17 cellular contexts compared by ENCODE assay signal in genomic region chr18:58234359-58234741, GRCh38.
DNase-seq lines count a peak whose midpoint lies in the region; ATAC-seq, FAIRE-seq and TF ChIP-seq lines count a peak whose summit lies in the region.
"Had no signal": no experiment of that assay in that cellular context is flagged by ENCODE, and none has a peak within 500 bp of the region (broad histone marks: within the 10 kb centered on the region; RNA-seq: fewer than 3 reads in every experiment).

No MANE protein-coding gene starts in this region.

- no peaks in the 10 kb centered on the region for H3K9me3 Mint-ChIP-seq in Calu3 (ENCODE audit: low read depth, unreplicated experiment)
- H3K9me3 Mint-ChIP-seq: GM23338 had no signal

- H3K36me3 ChIP-seq in K562 (ENCODE audit: control insufficient read depth, insufficient read depth, low read length) (peaks cover 3% of the 10 kb centered on the region; the same call in 1 of the 3 replicates), HepG2 (replicated peaks in 1 of 2; ENCODE audit: control insufficient read depth in 1 of 2, insufficient read depth in 2 of 2, low read length in 2 of 2) (peaks cover 5% of the 10 kb centered on the region in 2 experiments; a peak in 2 of 5 replicates), subcutaneous abdominal adipose tissue (ENCODE audit: control insufficient read depth in 5 of 5, insufficient read depth in 5 of 5, low read length in 5 of 5) (no peaks in the 10 kb centered on the region)

- H3K27ac Mint-ChIP-seq in Calu3 (ENCODE audit: unreplicated experiment), result peak overlapping the region; percentile 23

- no peaks in the 10 kb centered on the region for H3K27me3 Mint-ChIP-seq in Calu3 (ENCODE audit: unreplicated experiment)

- H3K27me3 ChIP-seq in K562 (ENCODE audit: control insufficient read depth in 2 of 2, insufficient read depth in 2 of 2, low read length in 2 of 2), result no peaks in the 10 kb centered on the region
- H3K27me3 ChIP-seq in HepG2 (ENCODE audit: control insufficient read depth in 1 of 2, insufficient read depth in 2 of 2, low read length in 2 of 2), result no peaks in the 10 kb centered on the region
- H3K27me3 ChIP-seq in subcutaneous abdominal adipose tissue (ENCODE audit: control insufficient read depth in 5 of 5, insufficient read depth in 4 of 5, low read length in 5 of 5), result no peaks in the 10 kb centered on the region

- BruUV-seq in Calu3 (replicated peaks; lab: Mats Ljungman, UMichigan), result no TSS peak
- BruUV-seq in K562 (replicated peaks; lab: Mats Ljungman, UMichigan), result no TSS peak
- BruUV-seq in HepG2 (replicated peaks; lab: Mats Ljungman, UMichigan), result no TSS peak

- CTCF ChIA-PET in Calu3 (lab: Charles Lee), result interaction anchor here (0.6 to 0.7 kb wide), 2 partner anchors 47 to 80 kb away, joined by 3 read pairs; no protein-coding TSS in a partner anchor
- CTCF ChIA-PET in K562 (lab: Yijun Ruan, JAX; ENCODE audit: low intra/inter-chr PET ratio), result no interaction called here
- CTCF ChIA-PET in HepG2 (lab: Yijun Ruan, JAX; ENCODE audit: low intra/inter-chr PET ratio, low total read pairs), result no interaction called here

- H3K36me3 Mint-ChIP-seq in Calu3 (ENCODE audit: insufficient read depth, unreplicated experiment), result peaks cover 54% of the 10 kb centered on the region

- in situ Hi-C loops in K562 (cut with MboI), result no loop called here
- in situ Hi-C loops in HepG2 (cut with HindIII; ENCODE audit: extremely low pct_ligation_motif_present, low pct_unique_long_range_greater_than_20kb), result no loop called here

- H2AFZ ChIP-seq in K562 (ENCODE audit: low read depth, low read length) (no peak overlapping the region), HepG2 (ENCODE audit: low read length) (no peak overlapping the region)
- H2AFZ ChIP-seq: GM23338 had no signal

- H3K9me3 ChIP-seq in K562 (replicated peaks; ENCODE audit: control insufficient read depth, insufficient read depth, low read depth, low read length) (no peaks in the 10 kb centered on the region), HepG2 (ENCODE audit: low read length) (no peaks in the 10 kb centered on the region), subcutaneous abdominal adipose tissue (ENCODE audit: control insufficient read depth in 5 of 5, low read length in 5 of 5) (no peaks in the 10 kb centered on the region)

- TF ChIP-seq EP300 in K562 (IDR thresholded peaks at IDR 0.05; ENCODE audit: low read length), result no peak
- no peak for TF ChIP-seq EP300 in HepG2 (IDR thresholded peaks at IDR 0.05; ENCODE audit: low read depth in 2 of 2, low read length in 2 of 2)
- TF ChIP-seq EP300 in HepG2 (CRISPR knock-in tag; IDR thresholded peaks at IDR 0.05; ENCODE audit: borderline replicate concordance), result no peak

- TF ChIP-seq POLR2A in K562 (conservative IDR thresholded peaks at IDR 0.05) (no peak), HepG2 (IDR thresholded peaks at IDR 0.05; ENCODE audit: insufficient read depth in 1 of 2, low read depth in 2 of 2, low read length in 2 of 2) (no peak)

- intact Hi-C loops in Calu3 (cut with micrococcal nuclease; ENCODE audit: unreplicated experiment) (loop anchor here (5.0 kb wide), 1 partner anchor 38 kb away; no protein-coding TSS in a partner anchor), K562 (cut with micrococcal nuclease) (loop anchor here (5.0 kb wide), 1 partner anchor 97 kb away; no protein-coding TSS in a partner anchor), HepG2 (cut with micrococcal nuclease; ENCODE audit: unreplicated experiment) (no loop called here)

- H3K4me1 ChIP-seq in K562 (replicated peaks in 1 of 2; ENCODE audit: control insufficient read depth in 2 of 2, insufficient read depth in 2 of 2, low read length in 2 of 2) (no peaks in the 10 kb centered on the region), HepG2 (ENCODE audit: insufficient read depth, low read length) (peaks cover 63% of the 10 kb centered on the region), subcutaneous abdominal adipose tissue (ENCODE audit: control insufficient read depth in 5 of 5, insufficient read depth in 5 of 5, low read length in 5 of 5) (peaks cover 0 to 5% (median 2%) of the 10 kb centered on the region in 5 donors)

- POLR2A ChIA-PET in K562 (lab: Yijun Ruan, JAX), result interaction anchor here (0.7 to 1.3 kb wide), 2 partner anchors 10 to 13 kb away, joined by 3 to 4 read pairs; no protein-coding TSS in a partner anchor
- POLR2A ChIA-PET in HepG2 (lab: Yijun Ruan, JAX), result interaction anchor here (1.2 to 1.5 kb wide), 3 partner anchors 10 to 82 kb away, joined by 5 to 10 read pairs (median 5); no protein-coding TSS in a partner anchor

- FAIRE-seq in K562 (lab: Jason Lieb, UNC) (no peak), HepG2 (lab: Jason Lieb, UNC) (no peak)

- no peaks in the 10 kb centered on the region for H4K20me1 ChIP-seq in K562 (replicated peaks; ENCODE audit: control insufficient read depth, insufficient read depth, low read length)
- H4K20me1 ChIP-seq in HepG2 (ENCODE audit: insufficient read depth, low read length), result peaks cover 10% of the 10 kb centered on the region; the same call in 1 of the 2 replicates

- 21% methylated on average over 2 of the region's 2 CpGs for WGBS in K562 (ENCODE audit: insufficient coverage, low coverage, missing lambda C conversion rate)
- 40% methylated on average over 1 of the region's 2 CpGs for WGBS in HepG2 (ENCODE audit: low lambda C conversion rate)

- H3K27ac ChIP-seq in K562 (ENCODE audit: extremely low read depth, low read depth, low read length), result no peak overlapping the region
- H3K27ac ChIP-seq in HepG2 (ENCODE audit: extremely low read length, insufficient read depth, low read length), result peak overlapping the region; percentile 66
- H3K27ac ChIP-seq in subcutaneous abdominal adipose tissue (ENCODE audit: low read depth, low read length), result peak overlapping the region; percentile 51

- H3K4me3 Mint-ChIP-seq in Calu3 (ENCODE audit: low read depth, unreplicated experiment), result peak overlapping the region; percentile 18
- H3K4me3 Mint-ChIP-seq: GM23338 had no signal

- H3K4me2 ChIP-seq in K562 (ENCODE audit: insufficient read depth, low read length) (no peak overlapping the region), HepG2 (ENCODE audit: low read depth, low read length) (peak overlapping the region; percentile 57)
- H3K4me2 ChIP-seq: GM23338 had no signal

- peaks cover 68% of the 10 kb centered on the region for H3K4me1 Mint-ChIP-seq in Calu3 (ENCODE audit: low read depth, unreplicated experiment)

- no peak for DNase-seq in Calu3
- DNase-seq in K562 (ENCODE audit: extremely low read depth in 1 of 4, low spot score in 3 of 4), result no peak
- DNase-seq in HepG2 (ENCODE audit: low spot score), result no peak
- no peak for DNase-seq in RPMI8226
- DNase-seq in DMS79 (lab: John Stamatoyannopoulos, UW), result no peak
- DNase-seq in 8988T, result no peak
- DNase-seq in NCI-H2196 treated with DMSO at 0.1 percent for 48 hours (lab: John Stamatoyannopoulos, UW; ENCODE audit: unreplicated experiment), result no peak
- DNase-seq: GF-D8; KG1; NCI-H1092; NCI-H1694; NCI-H2107; NCI-H526 treated with DMSO at 0.1 percent for 48 hours; NK-92 treated with Interleukin-12 subunit alpha and Interleukin-12 subunit beta, amount 100 ng/mL, for 24 hours; OCI-M1 had no signal

- H3K9me1 ChIP-seq in K562 (ENCODE audit: control insufficient read depth, insufficient read depth, low read length), result no peaks in the 10 kb centered on the region

- H3K9ac ChIP-seq in K562 (ENCODE audit: insufficient read depth in 1 of 2, low read depth in 2 of 2, low read length in 2 of 2) (no peak overlapping the region), HepG2 (ENCODE audit: insufficient read depth, low read depth, low read length) (no peak overlapping the region), subcutaneous abdominal adipose tissue (ENCODE audit: low read length in 5 of 5) (no peak overlapping the region)

- TF ChIP-seq CTCF in Calu3 (IDR thresholded peaks at IDR 0.05; ENCODE audit: unreplicated experiment) (no peak), K562 (IDR thresholded peaks at IDR 0.05 in 2 of 3, conservative IDR thresholded peaks at IDR 0.05 in 1 of 3; ENCODE audit: insufficient read depth in 2 of 3, low read depth in 1 of 3, low read length in 3 of 3) (no peak), HepG2 (CRISPR knock-in tag; IDR thresholded peaks at IDR 0.05) (no peak)

- H3K4me3 ChIP-seq in K562 (no peak overlapping the region), HepG2 (replicated peaks in 1 of 3; ENCODE audit: insufficient read depth in 1 of 3, low read depth in 2 of 3, low read length in 3 of 3) (peak overlapping the region in 1 of 3 experiments; percentile 7; a peak in 1 of 6 replicates), subcutaneous abdominal adipose tissue (ENCODE audit: low read depth in 1 of 5, low read length in 5 of 5) (no peak overlapping the region)
- H3K4me3 ChIP-seq: GM23338 had no signal

- H3K79me2 ChIP-seq in K562 (ENCODE audit: control insufficient read depth, insufficient read depth, low read length), result no peaks in the 10 kb centered on the region
- H3K79me2 ChIP-seq in HepG2 (ENCODE audit: insufficient read depth, low read length), result peaks cover 84% of the 10 kb centered on the region

- no peak for TF ChIP-seq RAD21 in K562 (CRISPR knock-in tag; conservative IDR thresholded peaks at IDR 0.05 in 1 of 2, IDR thresholded peaks at IDR 0.05 in 1 of 2)
- no peak for TF ChIP-seq RAD21 in HepG2 (CRISPR knock-in tag; IDR thresholded peaks at IDR 0.05)

- ATAC-seq in K562 (no peak), HepG2 (no peak)
- ATAC-seq: GM23338 had no signal

TF ChIP-seq in K562, 482 proteins besides CTCF, POLR2A, EP300 and RAD21 (continues in another document):
- TF ChIP-seq ZNF445 (CRISPR knock-in tag; IDR thresholded peaks at IDR 0.05; ENCODE audit: low read depth) (no peak), TAF15 (IDR thresholded peaks at IDR 0.05; ENCODE audit: low read depth, low read length) (no peak)

TF ChIP-seq in HepG2, 621 proteins besides CTCF, POLR2A, EP300 and RAD21 (continues in another document):
- TF ChIP-seq HOXA7 (CRISPR knock-in tag; IDR thresholded peaks at IDR 0.05), result no peak
- TF ChIP-seq ZNF121 (CRISPR knock-in tag; IDR thresholded peaks at IDR 0.05), result peak; percentile 88
- TF ChIP-seq ZNF770 (CRISPR knock-in tag; IDR thresholded peaks at IDR 0.05), result peak; percentile 56; the same call in 1 of the 2 replicates
